In genomic region chr3:2929574-2929973, GRCh38 we compare ENCODE assay signal across 1 cellular context.
TF ChIP-seq lines count a peak whose summit lies in the region.

No MANE protein-coding gene starts in this region.

TF ChIP-seq in GM23338, 12 proteins besides CTCF, POLR2A, EP300 and RAD21 (continued from another document):
- no peak for TF ChIP-seq REST (IDR thresholded peaks at IDR 0.05; ENCODE audit: unreplicated experiment)
